ENCODE assay signal across 25 cellular contexts in genomic region chr10:81708946-81709345, GRCh38.
"Had no signal": no experiment of that assay in that cellular context is flagged by ENCODE, and none has a peak within 500 bp of the region (broad histone marks: within the 10 kb centered on the region; RNA-seq: fewer than 3 reads in every experiment).

No MANE protein-coding gene starts in this region.

- H2AFZ ChIP-seq: neural progenitor cell, parathyroid adenoma had no signal

- H3K4me3 ChIP-seq: dorsolateral prefrontal cortex, lung, mucosa of descending colon, neural progenitor cell, right lobe of liver, testis, tibial artery had no signal

- H3K27ac Mint-ChIP-seq: immature natural killer cell; memory B cell; mesothelial cell of epicardium; naive B cell; natural killer cell treated with Interleukin-12 subunit alpha and Interleukin-12 subunit beta and Interleukin-15 and Interleukin-18, amount 100 ng/mL, for 72 hours; neural progenitor cell; progenitor cell of endocrine pancreas; type B pancreatic cell had no signal

- H3K27me3 ChIP-seq: dorsolateral prefrontal cortex, neural progenitor cell, right lobe of liver, testis, tibial artery had no signal

- H3K4me1 ChIP-seq: neural progenitor cell, parathyroid adenoma, right lobe of liver, testis, tibial artery had no signal

- H3K27ac ChIP-seq: dorsolateral prefrontal cortex, neural progenitor cell, parathyroid adenoma, right lobe of liver, testis, tibial artery had no signal

- H3K9ac ChIP-seq: neural progenitor cell, parathyroid adenoma had no signal

- DNase-seq: dorsolateral prefrontal cortex; effector CD4-positive, alpha-beta T cell; hypothalamus; mucosa of descending colon; naive B cell; right lobe of liver; small intestine; stimulated activated CD4-positive, alpha-beta T cell treated with anti-CD3 and anti-CD28 coated beads, Interleukin-15, amount 100 ng/mL, for 24 hours; stimulated activated CD4-positive, alpha-beta T cell treated with anti-CD3 and anti-CD28 coated beads, Interleukin-2, amount 100 ng/mL, for 48 hours; stimulated activated naive CD4-positive, alpha-beta T cell; substantia nigra; testis; tibial artery had no signal

- H3K4me2 ChIP-seq: neural progenitor cell had no signal

- H3K27me3 Mint-ChIP-seq: memory B cell; natural killer cell treated with Interleukin-12 subunit alpha and Interleukin-12 subunit beta and Interleukin-15 and Interleukin-18, amount 100 ng/mL, for 72 hours; progenitor cell of endocrine pancreas; type B pancreatic cell had no signal

- H3K36me3 ChIP-seq: neural progenitor cell, right lobe of liver, tibial artery had no signal

- H3K9me3 ChIP-seq: right lobe of liver, testis, tibial artery had no signal

- FAIRE-seq: colon, frontal cortex, keratinocyte, small intestine had no signal

- H3K79me2 ChIP-seq: parathyroid adenoma had no signal

- H3K36me3 Mint-ChIP-seq: immature natural killer cell, memory B cell, mesothelial cell of epicardium, naive B cell, neural progenitor cell, type B pancreatic cell had no signal

- ATAC-seq: mucosa of descending colon; natural killer cell treated with Interleukin-12 subunit alpha and Interleukin-12 subunit beta and Interleukin-15 and Interleukin-18, amount 100 ng/mL, for 72 hours; right lobe of liver had no signal

- H3K4me3 Mint-ChIP-seq: memory B cell; mesothelial cell of epicardium; naive B cell; natural killer cell treated with Interleukin-12 subunit alpha and Interleukin-12 subunit beta and Interleukin-15 and Interleukin-18, amount 100 ng/mL, for 72 hours; neural progenitor cell; type B pancreatic cell had no signal

- H3K9me3 Mint-ChIP-seq: memory B cell, neural progenitor cell, type B pancreatic cell had no signal

- H3K4me1 Mint-ChIP-seq: immature natural killer cell, memory B cell, mesothelial cell of epicardium, naive B cell, neural progenitor cell had no signal
